ENCODE assay signal across 1 cellular context in the genomic region with DNA sequence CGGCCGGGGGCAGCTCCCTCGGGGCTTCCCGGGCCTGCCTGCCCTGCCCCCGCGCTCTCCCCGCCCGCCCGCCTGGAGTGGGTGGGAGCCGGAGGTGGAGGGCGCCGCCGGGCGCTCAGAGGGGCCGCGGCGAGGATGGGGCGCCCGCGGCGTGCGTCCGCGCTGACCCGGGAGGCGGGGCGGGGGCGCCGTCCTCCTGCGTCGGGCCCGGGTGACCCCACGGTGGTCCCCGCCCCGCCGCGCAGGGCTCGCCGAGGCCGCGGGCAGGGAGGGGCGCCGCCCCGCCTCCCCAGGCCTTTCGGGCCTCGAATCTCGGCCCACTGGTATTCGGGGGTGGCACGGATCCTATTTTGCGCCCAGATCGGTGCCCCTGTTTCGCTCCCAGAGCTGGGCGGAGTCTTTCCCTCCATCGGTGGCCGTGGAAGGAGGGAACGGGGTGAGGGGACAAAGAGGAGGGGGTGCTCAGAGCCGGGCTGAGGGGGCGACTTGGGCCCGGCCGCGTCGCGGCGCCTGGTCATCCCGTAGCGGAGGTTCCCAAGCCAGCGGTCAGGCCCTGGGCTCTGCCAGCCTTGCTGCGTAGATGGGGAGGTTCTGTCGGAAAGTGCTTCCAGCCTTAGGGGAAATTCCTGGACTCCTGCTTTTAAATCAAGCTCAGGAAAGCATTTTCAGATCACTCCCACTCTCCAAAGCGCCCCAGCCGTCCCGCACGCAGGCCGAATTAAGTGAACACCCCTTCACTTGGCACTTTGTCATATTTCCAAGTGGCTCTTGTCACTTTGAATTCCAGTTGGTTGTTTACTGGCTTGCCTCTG.
TF ChIP-seq lines count a peak whose summit lies in the region.

No MANE protein-coding gene starts in this region.

TF ChIP-seq in HEK293, 187 proteins besides CTCF, POLR2A, EP300 and RAD21 (continued from another document and continues in another):
- peak; percentile 92 for TF ChIP-seq PRDM10 (tag by site-specific recombination; IDR thresholded peaks at IDR 0.05)
- TF ChIP-seq ZNF174 (tag by site-specific recombination; IDR thresholded peaks at IDR 0.05): no peak
- TF ChIP-seq ZNF394 (tag by site-specific recombination; IDR thresholded peaks at IDR 0.05; ENCODE audit: borderline replicate concordance): no peak
- peak; percentile 59 for TF ChIP-seq WT1 (tag by site-specific recombination; IDR thresholded peaks at IDR 0.05)
- no peak; the same call in 1 of the 2 replicates for TF ChIP-seq SP3 (tag by site-specific recombination; IDR thresholded peaks at IDR 0.05)
- no peak for TF ChIP-seq ZNF416 (tag by site-specific recombination; IDR thresholded peaks at IDR 0.05)
- peak; percentile 4 for TF ChIP-seq SP2 (tag by site-specific recombination; IDR thresholded peaks at IDR 0.05)
- TF ChIP-seq KLF7 (tag by site-specific recombination; IDR thresholded peaks at IDR 0.05; ENCODE audit: borderline replicate concordance): no peak
- TF ChIP-seq ZNF473 (tag by site-specific recombination; IDR thresholded peaks at IDR 0.05): no peak
- TF ChIP-seq KLF10 (tag by site-specific recombination; IDR thresholded peaks at IDR 0.05): no peak
- TF ChIP-seq, protein P1, sequence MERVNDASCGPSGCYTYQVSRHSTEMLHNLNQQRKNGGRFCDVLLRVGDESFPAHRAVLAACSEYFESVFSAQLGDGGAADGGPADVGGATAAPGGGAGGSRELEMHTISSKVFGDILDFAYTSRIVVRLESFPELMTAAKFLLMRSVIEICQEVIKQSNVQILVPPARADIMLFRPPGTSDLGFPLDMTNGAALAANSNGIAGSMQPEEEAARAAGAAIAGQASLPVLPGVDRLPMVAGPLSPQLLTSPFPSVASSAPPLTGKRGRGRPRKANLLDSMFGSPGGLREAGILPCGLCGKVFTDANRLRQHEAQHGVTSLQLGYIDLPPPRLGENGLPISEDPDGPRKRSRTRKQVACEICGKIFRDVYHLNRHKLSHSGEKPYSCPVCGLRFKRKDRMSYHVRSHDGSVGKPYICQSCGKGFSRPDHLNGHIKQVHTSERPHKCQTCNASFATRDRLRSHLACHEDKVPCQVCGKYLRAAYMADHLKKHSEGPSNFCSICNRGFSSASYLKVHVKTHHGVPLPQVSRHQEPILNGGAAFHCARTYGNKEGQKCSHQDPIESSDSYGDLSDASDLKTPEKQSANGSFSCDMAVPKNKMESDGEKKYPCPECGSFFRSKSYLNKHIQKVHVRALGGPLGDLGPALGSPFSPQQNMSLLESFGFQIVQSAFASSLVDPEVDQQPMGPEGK (tag by site-specific recombination; IDR thresholded peaks at IDR 0.05): peak; percentile 83
- TF ChIP-seq ZSCAN23 (tag by site-specific recombination; IDR thresholded peaks at IDR 0.05): no peak
- TF ChIP-seq KLF8 (tag by site-specific recombination; IDR thresholded peaks at IDR 0.05): peak; percentile 53
- peak; percentile 58 for TF ChIP-seq ZBTB17 (tag by site-specific recombination; IDR thresholded peaks at IDR 0.05)
- TF ChIP-seq ZNF623 (tag by site-specific recombination; IDR thresholded peaks at IDR 0.05): no peak
- TF ChIP-seq GLI4 (tag by site-specific recombination; IDR thresholded peaks at IDR 0.05): no peak
- peak; percentile 21 for TF ChIP-seq ZEB2 (tag by site-specific recombination; IDR thresholded peaks at IDR 0.05)
- TF ChIP-seq, protein P2, sequence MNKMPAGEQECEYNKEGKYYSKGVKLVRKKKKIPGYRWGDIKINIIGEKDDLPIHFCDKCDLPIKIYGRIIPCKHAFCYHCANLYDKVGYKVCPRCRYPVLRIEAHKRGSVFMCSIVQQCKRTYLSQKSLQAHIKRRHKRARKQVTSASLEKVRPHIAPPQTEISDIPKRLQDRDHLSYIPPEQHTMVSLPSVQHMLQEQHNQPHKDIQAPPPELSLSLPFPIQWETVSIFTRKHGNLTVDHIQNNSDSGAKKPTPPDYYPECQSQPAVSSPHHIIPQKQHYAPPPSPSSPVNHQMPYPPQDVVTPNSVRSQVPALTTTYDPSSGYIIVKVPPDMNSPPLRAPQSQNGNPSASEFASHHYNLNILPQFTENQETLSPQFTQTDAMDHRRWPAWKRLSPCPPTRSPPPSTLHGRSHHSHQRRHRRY (tag by site-specific recombination; IDR thresholded peaks at IDR 0.05): no peak
- TF ChIP-seq PRDM1 (tag by site-specific recombination; IDR thresholded peaks at IDR 0.05): peak; percentile 74
- peak; percentile 42 for TF ChIP-seq ZFHX2 (tag by site-specific recombination; conservative IDR thresholded peaks at IDR 0.05)
- TF ChIP-seq PRDM2 (tag by site-specific recombination; IDR thresholded peaks at IDR 0.05; ENCODE audit: borderline replicate concordance): no peak
- TF ChIP-seq, protein P3, sequence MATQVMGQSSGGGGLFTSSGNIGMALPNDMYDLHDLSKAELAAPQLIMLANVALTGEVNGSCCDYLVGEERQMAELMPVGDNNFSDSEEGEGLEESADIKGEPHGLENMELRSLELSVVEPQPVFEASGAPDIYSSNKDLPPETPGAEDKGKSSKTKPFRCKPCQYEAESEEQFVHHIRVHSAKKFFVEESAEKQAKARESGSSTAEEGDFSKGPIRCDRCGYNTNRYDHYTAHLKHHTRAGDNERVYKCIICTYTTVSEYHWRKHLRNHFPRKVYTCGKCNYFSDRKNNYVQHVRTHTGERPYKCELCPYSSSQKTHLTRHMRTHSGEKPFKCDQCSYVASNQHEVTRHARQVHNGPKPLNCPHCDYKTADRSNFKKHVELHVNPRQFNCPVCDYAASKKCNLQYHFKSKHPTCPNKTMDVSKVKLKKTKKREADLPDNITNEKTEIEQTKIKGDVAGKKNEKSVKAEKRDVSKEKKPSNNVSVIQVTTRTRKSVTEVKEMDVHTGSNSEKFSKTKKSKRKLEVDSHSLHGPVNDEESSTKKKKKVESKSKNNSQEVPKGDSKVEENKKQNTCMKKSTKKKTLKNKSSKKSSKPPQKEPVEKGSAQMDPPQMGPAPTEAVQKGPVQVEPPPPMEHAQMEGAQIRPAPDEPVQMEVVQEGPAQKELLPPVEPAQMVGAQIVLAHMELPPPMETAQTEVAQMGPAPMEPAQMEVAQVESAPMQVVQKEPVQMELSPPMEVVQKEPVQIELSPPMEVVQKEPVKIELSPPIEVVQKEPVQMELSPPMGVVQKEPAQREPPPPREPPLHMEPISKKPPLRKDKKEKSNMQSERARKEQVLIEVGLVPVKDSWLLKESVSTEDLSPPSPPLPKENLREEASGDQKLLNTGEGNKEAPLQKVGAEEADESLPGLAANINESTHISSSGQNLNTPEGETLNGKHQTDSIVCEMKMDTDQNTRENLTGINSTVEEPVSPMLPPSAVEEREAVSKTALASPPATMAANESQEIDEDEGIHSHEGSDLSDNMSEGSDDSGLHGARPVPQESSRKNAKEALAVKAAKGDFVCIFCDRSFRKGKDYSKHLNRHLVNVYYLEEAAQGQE (tag by site-specific recombination; IDR thresholded peaks at IDR 0.05): no peak
- TF ChIP-seq ZNF558 (tag by site-specific recombination; IDR thresholded peaks at IDR 0.05): no peak
- no peak for TF ChIP-seq ZNF175 (tag by site-specific recombination; IDR thresholded peaks at IDR 0.05)
- TF ChIP-seq ELK4 (IDR thresholded peaks at IDR 0.05; ENCODE audit: borderline replicate concordance, low read depth, low read length): no peak
- TF ChIP-seq ZFP69B (tag by site-specific recombination; IDR thresholded peaks at IDR 0.05): 0 out of 2 replicates have a peak, but pooled peaks have one; percentile 23
- TF ChIP-seq PRDM4 (tag by site-specific recombination; IDR thresholded peaks at IDR 0.05): no peak
- no peak for TF ChIP-seq ZNF768 (tag by site-specific recombination; IDR thresholded peaks at IDR 0.05)
- TF ChIP-seq GLIS1 (tag by site-specific recombination; IDR thresholded peaks at IDR 0.05): no peak
- TF ChIP-seq ZNF248 (tag by site-specific recombination; IDR thresholded peaks at IDR 0.05): no peak
- no peak for TF ChIP-seq ZNF239 (tag by site-specific recombination; IDR thresholded peaks at IDR 0.05)
